In the genomic region with DNA sequence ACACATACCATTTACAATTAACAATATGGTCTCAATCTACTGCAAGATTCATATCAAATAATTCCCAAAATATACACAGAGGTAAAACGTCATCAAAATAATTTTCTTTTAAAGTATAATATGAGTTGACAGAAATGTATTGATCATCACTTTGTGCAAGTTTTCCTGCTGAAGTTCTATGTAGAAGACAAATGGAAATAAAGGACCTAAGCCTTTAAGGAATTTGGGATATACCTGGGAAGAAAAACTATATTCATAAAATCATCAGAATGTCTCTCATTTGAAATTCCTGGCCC, we compare ENCODE assay signal across 18 cellular contexts.
"Had no signal": no experiment of that assay in that cellular context is flagged by ENCODE, and none has a peak within 500 bp of the region (broad histone marks: within the 10 kb centered on the region; RNA-seq: fewer than 3 reads in every experiment).

No MANE protein-coding gene starts in this region.

- H3K36me3 Mint-ChIP-seq: memory B cell, neural progenitor cell had no signal

- H3K9me3 Mint-ChIP-seq: activated T-cell treated with anti-CD3 and anti-CD28 coated beads, Interleukin-2, amount 50 U/mL, for 72 hours; memory B cell; neural progenitor cell had no signal

- H3K4me1 ChIP-seq: ascending aorta, breast epithelium, esophagus squamous epithelium, neural progenitor cell, psoas muscle, suprapubic skin had no signal

- H3K27ac Mint-ChIP-seq: activated T-cell treated with anti-CD3 and anti-CD28 coated beads, Interleukin-2, amount 50 U/mL, for 72 hours; memory B cell; neural progenitor cell had no signal

- H3K36me3 ChIP-seq: ascending aorta, breast epithelium, esophagus squamous epithelium, neural progenitor cell, suprapubic skin, transverse colon, uterus, WERI-Rb-1 had no signal

- H3K4me2 ChIP-seq: neural progenitor cell had no signal

- H2AFZ ChIP-seq: neural progenitor cell had no signal

- H3K9ac ChIP-seq: neural progenitor cell had no signal

- H3K4me3 Mint-ChIP-seq: activated T-cell treated with anti-CD3 and anti-CD28 coated beads, Interleukin-2, amount 50 U/mL, for 72 hours; memory B cell; neural progenitor cell had no signal

- H3K27ac ChIP-seq: ascending aorta, breast epithelium, esophagus squamous epithelium, neural progenitor cell, psoas muscle, skin epidermis, suprapubic skin, transverse colon, uterus, WERI-Rb-1 had no signal

- H3K9me3 ChIP-seq: ascending aorta, breast epithelium, esophagus squamous epithelium, psoas muscle, suprapubic skin, transverse colon, uterus had no signal

- H3K4me3 ChIP-seq: ascending aorta, breast epithelium, esophagus squamous epithelium, neural progenitor cell, psoas muscle, skin epidermis, suprapubic skin, transverse colon, uterus had no signal

- H3K27me3 ChIP-seq: ascending aorta, breast epithelium, esophagus squamous epithelium, neural progenitor cell, suprapubic skin, transverse colon, uterus had no signal

- DNase-seq: activated CD4-positive, alpha-beta T cell treated with anti-CD3 and anti-CD28 coated beads for 1 hour; activated effector memory CD4-positive, alpha-beta T cell treated with anti-CD3 and anti-CD28 coated beads, Interleukin-2, amount 50 U/mL, for 16 hours; activated naive CD4-positive, alpha-beta T cell treated with anti-CD3 and anti-CD28 coated beads, Interleukin-2, amount 50 U/mL, for 16 hours; effector CD8-positive, alpha-beta T cell; esophagus squamous epithelium; psoas muscle; right cardiac atrium; stimulated activated naive CD8-positive, alpha-beta T cell treated with anti-CD3 and anti-CD28 coated beads, Interleukin-15, Interleukin-2, amounts not matched to agents 100 U/mL and 50 U/mL, for 24 hours; transverse colon; WERI-Rb-1 had no signal
